ENCODE assay signal across 29 cellular contexts in the genomic region with DNA sequence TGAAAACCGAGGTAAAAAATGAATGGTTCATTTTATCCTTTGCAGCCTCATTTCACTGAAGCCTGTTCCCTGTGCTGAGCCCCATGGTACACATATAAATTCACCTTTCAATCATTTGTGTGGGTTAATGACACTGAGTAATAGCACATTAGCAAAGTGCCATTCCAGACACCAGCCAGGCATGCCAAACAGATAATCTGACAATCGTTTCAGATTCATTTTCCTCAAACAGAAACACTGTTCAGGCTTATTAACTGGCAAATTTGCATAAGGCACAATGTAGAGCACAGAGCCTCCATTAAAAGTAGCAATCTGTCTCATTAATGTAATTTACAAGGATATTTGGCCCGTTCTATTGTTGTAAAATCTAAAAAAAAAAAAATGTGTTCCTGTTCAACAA.
"Had no signal": no experiment of that assay in that cellular context is flagged by ENCODE, and none has a peak within 500 bp of the region (broad histone marks: within the 10 kb centered on the region; RNA-seq: fewer than 3 reads in every experiment).

No MANE protein-coding gene starts in this region.

- H3K27me3 Mint-ChIP-seq: activated CD4-positive, alpha-beta memory T cell treated with anti-CD3 and anti-CD28 coated beads, Interleukin-2, amount 10 ng/mL, durations not matched to agents 7 days and 5 days; activated CD4-positive, alpha-beta T cell treated with anti-CD3 and anti-CD28 coated beads, Interleukin-2, amount 10 ng/mL, durations not matched to agents 7 days and 5 days; activated naive CD4-positive, alpha-beta T cell treated with anti-CD3 and anti-CD28 coated beads, Interleukin-2, amount 10 ng/mL, durations not matched to agents 7 days and 5 days; activated T-cell treated with anti-CD3 and anti-CD28 coated beads, Interleukin-2, amount 50 U/mL, for 24 hours; central memory CD8-positive, alpha-beta T cell; dendritic cell treated with granulocyte-macrophage colony-stimulating factor and Interleukin-4, amounts not matched to agents 40 ng/mL and 50 ng/mL, for 4 days had no signal

- H3K9me3 Mint-ChIP-seq: activated CD4-positive, alpha-beta memory T cell treated with anti-CD3 and anti-CD28 coated beads, Interleukin-2, amount 10 ng/mL, durations not matched to agents 7 days and 5 days; activated CD4-positive, alpha-beta T cell treated with anti-CD3 and anti-CD28 coated beads, Interleukin-2, amount 10 ng/mL, durations not matched to agents 7 days and 5 days; activated naive CD4-positive, alpha-beta T cell treated with anti-CD3 and anti-CD28 coated beads, Interleukin-2, amount 10 ng/mL, durations not matched to agents 7 days and 5 days; activated naive CD4-positive, alpha-beta T cell treated with anti-CD3 and anti-CD28 coated beads, Interleukin-2, amount 50 U/mL, for 72 hours; activated naive CD8-positive, alpha-beta T cell treated with anti-CD3 and anti-CD28 coated beads, Interleukin-2, amount 10 ng/mL, durations not matched to agents 7 days and 5 days; activated T-cell treated with anti-CD3 and anti-CD28 coated beads, Interleukin-2, amount 50 U/mL, for 24 hours; activated T-cell treated with anti-CD3 and anti-CD28 coated beads, Interleukin-2, amount 50 U/mL, for 72 hours; WTC11 had no signal

- H3K27me3 ChIP-seq: ascending aorta, brain microvascular endothelial cell, dorsolateral prefrontal cortex, esophagus muscularis mucosa, foreskin keratinocyte, gastrocnemius medialis, heart left ventricle had no signal

- H3K9me3 ChIP-seq: ascending aorta, esophagus muscularis mucosa, gastrocnemius medialis, heart left ventricle had no signal

- H3K36me3 ChIP-seq: ascending aorta, brain microvascular endothelial cell, esophagus muscularis mucosa, gastrocnemius medialis, heart left ventricle had no signal

- H3K4me3 ChIP-seq: ascending aorta, coronary artery, esophagus muscularis mucosa, gastrocnemius medialis, heart left ventricle had no signal

- H3K4me3 Mint-ChIP-seq: activated CD4-positive, alpha-beta memory T cell treated with anti-CD3 and anti-CD28 coated beads, Interleukin-2, amount 10 ng/mL, durations not matched to agents 7 days and 5 days; activated CD4-positive, alpha-beta T cell treated with anti-CD3 and anti-CD28 coated beads, Interleukin-2, amount 10 ng/mL, durations not matched to agents 7 days and 5 days; activated naive CD4-positive, alpha-beta T cell treated with anti-CD3 and anti-CD28 coated beads, Interleukin-2, amount 10 ng/mL, durations not matched to agents 7 days and 5 days; activated naive CD8-positive, alpha-beta T cell treated with anti-CD3 and anti-CD28 coated beads, Interleukin-2, amount 10 ng/mL, durations not matched to agents 7 days and 5 days; activated T-cell treated with anti-CD3 and anti-CD28 coated beads, Interleukin-2, amount 50 U/mL, for 24 hours; activated T-cell treated with anti-CD3 and anti-CD28 coated beads, Interleukin-2, amount 50 U/mL, for 72 hours; central memory CD8-positive, alpha-beta T cell; dendritic cell treated with granulocyte-macrophage colony-stimulating factor and Interleukin-4, amounts not matched to agents 40 ng/mL and 50 ng/mL, for 4 days; WTC11 had no signal

- DNase-seq: activated CD4-positive, alpha-beta memory T cell treated with anti-CD3 and anti-CD28 coated beads, Interleukin-2, amount 10 ng/mL, durations not matched to agents 7 days and 5 days; activated CD4-positive, alpha-beta T cell treated with anti-CD3 and anti-CD28 coated beads for 1 hour; activated CD4-positive, alpha-beta T cell treated with anti-CD3 and anti-CD28 coated beads for 4 hours; activated CD4-positive, alpha-beta T cell treated with anti-CD3 and anti-CD28 coated beads, Interleukin-2, amount 10 ng/mL, durations not matched to agents 7 days and 5 days; activated CD4-positive, alpha-beta T cell treated with anti-CD3 and anti-CD28 coated beads, Interleukin-2, amount 50 U/mL, for 4 hours; activated CD8-positive, alpha-beta memory T cell treated with anti-CD3 and anti-CD28 coated beads, Interleukin-2, amount 50 U/mL, for 48 hours; activated gamma-delta T cell; activated naive CD4-positive, alpha-beta T cell; activated naive CD4-positive, alpha-beta T cell treated with anti-CD3 and anti-CD28 coated beads, Interleukin-2, amount 10 ng/mL, durations not matched to agents 7 days and 5 days; activated naive CD8-positive, alpha-beta T cell treated with anti-CD3 and anti-CD28 coated beads, Interleukin-2, amount 10 ng/mL, durations not matched to agents 7 days and 5 days; activated T-cell treated with anti-CD3 and anti-CD28 coated beads for 4 hours; activated T-cell treated with anti-CD3 and anti-CD28 coated beads, Interleukin-2, amount 50 U/mL, for 24 hours; activated T-cell treated with anti-CD3 and anti-CD28 coated beads, Interleukin-2, amount 50 U/mL, for 72 hours; brain microvascular endothelial cell; dorsolateral prefrontal cortex; effector memory CD4-positive, alpha-beta T cell; erythroblast; foreskin keratinocyte; gastrocnemius medialis; glutamatergic neuron; heart left ventricle; T-helper 2 cell had no signal

- H3K4me1 Mint-ChIP-seq: activated CD4-positive, alpha-beta memory T cell treated with anti-CD3 and anti-CD28 coated beads, Interleukin-2, amount 10 ng/mL, durations not matched to agents 7 days and 5 days; activated CD4-positive, alpha-beta T cell treated with anti-CD3 and anti-CD28 coated beads, Interleukin-2, amount 10 ng/mL, durations not matched to agents 7 days and 5 days; activated naive CD4-positive, alpha-beta T cell treated with anti-CD3 and anti-CD28 coated beads, Interleukin-2, amount 10 ng/mL, durations not matched to agents 7 days and 5 days; activated naive CD8-positive, alpha-beta T cell treated with anti-CD3 and anti-CD28 coated beads, Interleukin-2, amount 10 ng/mL, durations not matched to agents 7 days and 5 days; central memory CD8-positive, alpha-beta T cell; WTC11 had no signal

- H3K4me1 ChIP-seq: ascending aorta, esophagus muscularis mucosa, foreskin keratinocyte, gastrocnemius medialis had no signal

- H3K27ac ChIP-seq: ascending aorta, brain microvascular endothelial cell, coronary artery, esophagus muscularis mucosa, foreskin keratinocyte, gastrocnemius medialis, heart left ventricle had no signal

- H3K27ac Mint-ChIP-seq: activated CD4-positive, alpha-beta memory T cell treated with anti-CD3 and anti-CD28 coated beads, Interleukin-2, amount 10 ng/mL, durations not matched to agents 7 days and 5 days; activated CD4-positive, alpha-beta T cell treated with anti-CD3 and anti-CD28 coated beads, Interleukin-2, amount 10 ng/mL, durations not matched to agents 7 days and 5 days; activated naive CD4-positive, alpha-beta T cell treated with anti-CD3 and anti-CD28 coated beads, Interleukin-2, amount 10 ng/mL, durations not matched to agents 7 days and 5 days; activated naive CD4-positive, alpha-beta T cell treated with anti-CD3 and anti-CD28 coated beads, Interleukin-2, amount 50 U/mL, for 72 hours; activated naive CD8-positive, alpha-beta T cell treated with anti-CD3 and anti-CD28 coated beads, Interleukin-2, amount 10 ng/mL, durations not matched to agents 7 days and 5 days; activated T-cell treated with anti-CD3 and anti-CD28 coated beads, Interleukin-2, amount 50 U/mL, for 24 hours; activated T-cell treated with anti-CD3 and anti-CD28 coated beads, Interleukin-2, amount 50 U/mL, for 72 hours; dendritic cell treated with granulocyte-macrophage colony-stimulating factor and Interleukin-4, amounts not matched to agents 40 ng/mL and 50 ng/mL, for 4 days; WTC11 had no signal

- ATAC-seq: activated naive CD4-positive, alpha-beta T cell treated with anti-CD3 and anti-CD28 coated beads, Interleukin-2, amount 50 U/mL, for 72 hours; activated T-cell treated with anti-CD3 and anti-CD28 coated beads, Interleukin-2, amount 50 U/mL, for 72 hours; foreskin keratinocyte; gastrocnemius medialis; heart left ventricle; WTC11 had no signal

- H3K36me3 Mint-ChIP-seq: activated naive CD4-positive, alpha-beta T cell treated with anti-CD3 and anti-CD28 coated beads, Interleukin-2, amount 10 ng/mL, durations not matched to agents 7 days and 5 days; activated naive CD4-positive, alpha-beta T cell treated with anti-CD3 and anti-CD28 coated beads, Interleukin-2, amount 50 U/mL, for 72 hours; activated naive CD8-positive, alpha-beta T cell treated with anti-CD3 and anti-CD28 coated beads, Interleukin-2, amount 10 ng/mL, durations not matched to agents 7 days and 5 days; WTC11 had no signal
